19 cellular contexts compared by ENCODE assay signal in the genomic region with DNA sequence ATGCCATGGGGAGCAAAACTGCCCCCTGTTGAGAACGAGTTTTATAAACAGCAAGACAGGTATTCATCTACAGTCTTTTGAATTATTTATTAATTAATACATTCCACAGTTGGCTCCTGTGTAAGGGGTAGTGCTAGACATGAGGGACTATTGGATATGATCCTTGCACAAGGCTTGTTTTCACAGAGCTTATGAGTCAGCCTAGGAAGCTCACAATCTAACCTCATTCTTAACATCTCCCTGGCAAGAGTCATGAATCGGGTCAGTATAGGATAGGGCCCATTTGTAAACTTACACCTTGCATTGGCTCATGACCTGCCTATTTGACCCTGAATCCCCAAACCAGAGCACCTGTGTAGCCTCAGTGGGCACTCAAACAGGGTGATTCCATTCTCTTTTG.
DNase-seq lines count a peak whose midpoint lies in the region; ATAC-seq and TF ChIP-seq lines count a peak whose summit lies in the region.
"Had no signal": no experiment of that assay in that cellular context is flagged by ENCODE, and none has a peak within 500 bp of the region (broad histone marks: within the 10 kb centered on the region; RNA-seq: fewer than 3 reads in every experiment).

No MANE protein-coding gene starts in this region.

- H3K4me3 ChIP-seq in mammary epithelial cell (replicated peaks in 1 of 3; ENCODE audit: insufficient read depth in 1 of 3, low read depth in 2 of 3, low read length in 3 of 3), result no peak overlapping the region
- H3K4me3 ChIP-seq: gastroesophageal sphincter, stomach, vagina had no signal

- no peaks in the 10 kb centered on the region for H4K20me1 ChIP-seq in mammary epithelial cell (ENCODE audit: insufficient read depth, low read length)

- DNase-seq in AG08395 (ENCODE audit: low spot score) (peak; percentile 21), M059J (ENCODE audit: low read depth) (peak; percentile 70), mammary epithelial cell (peak; percentile 48), iris pigment epithelial cell (ENCODE audit: low read depth) (peak; percentile 78), SK-N-DZ (ENCODE audit: low spot score) (no peak), kidney glomerular epithelial cell (lab: John Stamatoyannopoulos, UW) (no peak)
- DNase-seq: activated CD4-positive, alpha-beta T cell treated with anti-CD3 and anti-CD28 coated beads, Interleukin-2, amount 50 U/mL, for 4 hours; activated T-cell treated with anti-CD3 and anti-CD28 coated beads, Interleukin-2, amount 50 U/mL, for 1 hour; caudate nucleus; COR-L47; effector CD8-positive, alpha-beta T cell; GF-D8; NCI-H146; retina; stomach had no signal

- no peak for TF ChIP-seq CTCF in mammary epithelial cell (conservative IDR thresholded peaks at IDR 0.05 in 1 of 2, IDR thresholded peaks at IDR 0.05 in 1 of 2; ENCODE audit: extremely low read depth in 1 of 2, insufficient read depth in 1 of 2, low read depth in 1 of 2, low read length in 2 of 2)

- intact Hi-C loops in mammary epithelial cell (cut with micrococcal nuclease), result loop anchor here (2.0 kb wide), 1 partner anchor 19 kb away; no protein-coding TSS in a partner anchor

- no peaks in the 10 kb centered on the region for H3K9me3 ChIP-seq in mammary epithelial cell (replicated peaks; ENCODE audit: insufficient read depth, low read length)
- H3K9me3 ChIP-seq: gastroesophageal sphincter had no signal

- CTCF ChIA-PET in mammary epithelial cell (lab: Charles Lee; ENCODE audit: low non-redundant PET), result no interaction called here

- H3K9ac ChIP-seq in mammary epithelial cell (ENCODE audit: insufficient read depth, low read length), result no peak overlapping the region

- in situ Hi-C loops in mammary epithelial cell (cut with MboI; ENCODE audit: low sequenced_read_pairs in 2 of 2), result no loop called here

- BruUV-seq in mammary epithelial cell (replicated peaks; lab: Mats Ljungman, UMichigan), result no TSS peak

- ATAC-seq in GM19467 (IDR thresholded peaks at IDR 0.05; ENCODE audit: unreplicated experiment) (no peak), HG03097 (IDR thresholded peaks at IDR 0.05; ENCODE audit: low FRiP score, unreplicated experiment) (no peak)
- ATAC-seq: gastroesophageal sphincter had no signal

- no peaks in the 10 kb centered on the region for H3K36me3 ChIP-seq in mammary epithelial cell (ENCODE audit: insufficient read depth, low read length)
- H3K36me3 ChIP-seq: gastroesophageal sphincter, stomach, vagina had no signal

- 24% methylated on average over 2 of the region's 2 CpGs for WGBS in mammary epithelial cell (ENCODE audit: low coverage, missing lambda C conversion rate)

- H3K79me2 ChIP-seq in mammary epithelial cell (ENCODE audit: insufficient read depth, low read length), result no peaks in the 10 kb centered on the region

- H3K27ac ChIP-seq in mammary epithelial cell (ENCODE audit: insufficient read depth, low read depth, low read length), result no peak overlapping the region
- H3K27ac ChIP-seq: stomach, vagina had no signal

- no peak overlapping the region for H3K4me2 ChIP-seq in mammary epithelial cell (ENCODE audit: insufficient read depth, low read depth, low read length)

- dilution Hi-C loops in mammary epithelial cell (cut with HindIII; ENCODE audit: low sequenced_read_pairs), result no loop called here

- no peaks in the 10 kb centered on the region for H3K27me3 ChIP-seq in mammary epithelial cell (ENCODE audit: insufficient read depth, low read length)
- H3K27me3 ChIP-seq: gastroesophageal sphincter, stomach, vagina had no signal

- no peaks in the 10 kb centered on the region for H3K4me1 ChIP-seq in mammary epithelial cell (ENCODE audit: insufficient read depth, low read length)
- H3K4me1 ChIP-seq: vagina had no signal

- no peak overlapping the region for H2AFZ ChIP-seq in mammary epithelial cell (ENCODE audit: low read depth, low read length)

Comparison
In these comparisons a context has a peak if more than half of its experiments do, and no peak if none do; other contexts are left out.
1. DNase-seq: peak in AG08395 (single experiment), M059J (single experiment), mammary epithelial cell (single experiment) and iris pigment epithelial cell (single experiment); none in SK-N-DZ (single experiment) and kidney glomerular epithelial cell (single experiment).